Comparison of ENCODE assay signal across 1 cellular context in genomic region chr10:132335189-132336063, GRCh38.
A peak's percentile ranks its signal among the peaks of the same experiment; 100 is the strongest.
TF ChIP-seq lines count a peak whose summit lies in the region.

No MANE protein-coding gene starts in this region.

TF ChIP-seq in K562, 482 proteins besides CTCF, POLR2A, EP300 and RAD21 (continued from another document and continues in another):
- TF ChIP-seq ZMIZ1 (IDR thresholded peaks at IDR 0.05; ENCODE audit: low read depth in 2 of 2, low read length in 2 of 2) (0 out of 4 replicates have a peak, but pooled peaks of 1 of the 2 experiments have one; percentile 26), AFF1 (IDR thresholded peaks at IDR 0.05; ENCODE audit: low read depth in 1 of 2, partially characterized antibody in 2 of 2) (peak in 1 of 2 experiments; percentile 54), TAF15 (IDR thresholded peaks at IDR 0.05; ENCODE audit: low read depth, low read length) (no peak), FOXP4 (CRISPR knock-in tag; IDR thresholded peaks at IDR 0.05; ENCODE audit: borderline replicate concordance) (no peak), STAG1 (CRISPR knock-in tag; IDR thresholded peaks at IDR 0.05; ENCODE audit: borderline replicate concordance) (no peak), PBX2 (CRISPR knock-in tag; IDR thresholded peaks at IDR 0.05; ENCODE audit: low read depth) (peak; percentile 75), PBX2 (tag; conservative IDR thresholded peaks at IDR 0.05; ENCODE audit: low read depth) (peak; percentile 98), DPF2 (IDR thresholded peaks at IDR 0.05) (peak; percentile 70), ZNF143 (CRISPR knock-in tag; IDR thresholded peaks at IDR 0.05) (peak; percentile 69; the same call in 1 of the 2 replicates), OTX1 (CRISPR knock-in tag; IDR thresholded peaks at IDR 0.05) (no peak), PATZ1 (CRISPR knock-in tag; IDR thresholded peaks at IDR 0.05; ENCODE audit: borderline replicate concordance) (no peak), ZNF79 (CRISPR knock-in tag; IDR thresholded peaks at IDR 0.05; ENCODE audit: low read depth) (no peak), ZNF668 (CRISPR knock-in tag; IDR thresholded peaks at IDR 0.05) (no peak), PURB (CRISPR knock-in tag; IDR thresholded peaks at IDR 0.05; ENCODE audit: low read depth) (no peak), LARP7 (IDR thresholded peaks at IDR 0.05) (no peak), CHD1 (IDR thresholded peaks at IDR 0.05; ENCODE audit: low read length) (no peak), ZNF740 (CRISPR knock-in tag; IDR thresholded peaks at IDR 0.05) (peak; percentile 94), ZNF740 (tag; IDR thresholded peaks at IDR 0.05) (peak in 1 of 2 experiments; percentile 84; a peak in 2 of 4 replicates), ZKSCAN8 (CRISPR knock-in tag; IDR thresholded peaks at IDR 0.05) (no peak), HDAC6 (IDR thresholded peaks at IDR 0.05; ENCODE audit: low read depth, low read length) (no peak), ZNF75A (CRISPR knock-in tag; IDR thresholded peaks at IDR 0.05) (no peak), PHF20 (IDR thresholded peaks at IDR 0.05; ENCODE audit: partially characterized antibody) (no peak), ARNT (IDR thresholded peaks at IDR 0.05) (no peak), BCOR (IDR thresholded peaks at IDR 0.05) (no peak), GABPA (tag; conservative IDR thresholded peaks at IDR 0.05; ENCODE audit: low read depth) (peak; percentile 38; the same call in 1 of the 2 replicates), STAT6 (CRISPR knock-in tag; IDR thresholded peaks at IDR 0.05) (no peak), PCBP1 (IDR thresholded peaks at IDR 0.05; ENCODE audit: low read depth, low read length, poor library complexity, severe bottlenecking) (no peak), SMARCA4 (IDR thresholded peaks at IDR 0.05) (peak; percentile 56), ID3 (CRISPR knock-in tag; IDR thresholded peaks at IDR 0.05) (no peak), ID3 (tag; IDR thresholded peaks at IDR 0.05) (no peak), BDP1 (IDR thresholded peaks at IDR 0.05; ENCODE audit: insufficient read depth, insufficient read length) (no peak), ATF7 (IDR thresholded peaks at IDR 0.05) (peak; percentile 22; the same call in 1 of the 2 replicates), POU5F1 (IDR thresholded peaks at IDR 0.05; ENCODE audit: borderline replicate concordance, low read depth, low read length, partially characterized antibody) (no peak), CBFA2T3 (IDR thresholded peaks at IDR 0.05) (peak; percentile 65), CREB1 (IDR thresholded peaks at IDR 0.05) (no peak), CREB1 (CRISPR knock-in tag; IDR thresholded peaks at IDR 0.05) (no peak), SMARCC2 (IDR thresholded peaks at IDR 0.05; ENCODE audit: low read depth) (no peak), ARID1B (IDR thresholded peaks at IDR 0.05) (peak; percentile 80), MAFF (IDR thresholded peaks at IDR 0.05; ENCODE audit: low read length) (peak; percentile 23; the same call in 1 of the 2 replicates), ZSCAN29 (IDR thresholded peaks at IDR 0.05) (no peak), CHD2 (IDR thresholded peaks at IDR 0.05; ENCODE audit: low read depth, low read length) (no peak; the same call in 1 of the 2 replicates), CLOCK (CRISPR knock-in tag; IDR thresholded peaks at IDR 0.05; ENCODE audit: borderline replicate concordance) (no peak)
